In the genomic region with DNA sequence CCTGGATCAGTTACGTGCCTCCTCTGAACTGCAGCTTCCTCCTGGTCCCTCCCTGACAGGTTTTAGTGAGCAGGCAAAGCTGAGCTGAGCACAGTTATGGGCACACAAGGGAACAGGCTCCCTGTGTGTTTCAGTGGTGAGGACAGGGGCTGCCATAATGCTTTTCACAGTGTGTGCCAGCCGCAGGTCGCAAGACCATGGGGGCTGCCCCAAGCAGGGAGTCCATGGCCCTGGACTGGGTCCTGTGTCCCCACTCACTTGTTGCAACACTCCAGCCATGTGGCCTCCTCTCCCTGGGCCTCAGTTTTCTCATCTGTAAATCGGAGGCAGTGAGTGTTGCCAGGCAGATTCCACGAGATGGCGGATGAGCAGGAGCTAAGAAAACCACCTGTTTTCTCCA, we compare ENCODE assay signal across 23 cellular contexts. TPM values are rescaled to one million over a fixed set of nuclear protein-coding genes. Genes with fewer than 3 reads are reported as not detected.
"Had no signal": no experiment of that assay in that cellular context is flagged by ENCODE, and none has a peak within 500 bp of the region (broad histone marks: within the 10 kb centered on the region; RNA-seq: fewer than 3 reads in every experiment).

No MANE protein-coding gene starts in this region.

- H3K4me3 Mint-ChIP-seq: IgD-negative memory B cell had no signal

- H3K27ac ChIP-seq: KMS-11 had no signal

- ATAC-seq: K562, SK-N-SH treated with all-trans-retinoic acid at 6 μM for 48 hours had no signal

- DNase-seq: Kasumi-1, MM.1S, NCI-H1092 treated with DMSO at 0.1 percent for 48 hours, NCI-H1436, NCI-H187, NCI-H2029, NCI-H2081 treated with DMSO at 0.1 percent for 48 hours, NCI-H2171, NCI-H226, NCI-H446, NCI-H510A, NCI-H524 treated with DMSO at 0.1 percent for 48 hours, NCI-H69, NCI-H774, RPMI8226, SHP77, T-helper 1 cell had no signal

- H3K4me3 ChIP-seq: K562 had no signal

RNA-seq across cellular contexts. Expression of a gene that starts 57.3 kb away (rescaled TPM):
- total RNA-seq: HT1080, M059J had no signal
- polyA plus RNA-seq: IgD-negative memory B cell, K562 had no signal
